10 cellular contexts compared by ENCODE assay signal in the genomic region with DNA sequence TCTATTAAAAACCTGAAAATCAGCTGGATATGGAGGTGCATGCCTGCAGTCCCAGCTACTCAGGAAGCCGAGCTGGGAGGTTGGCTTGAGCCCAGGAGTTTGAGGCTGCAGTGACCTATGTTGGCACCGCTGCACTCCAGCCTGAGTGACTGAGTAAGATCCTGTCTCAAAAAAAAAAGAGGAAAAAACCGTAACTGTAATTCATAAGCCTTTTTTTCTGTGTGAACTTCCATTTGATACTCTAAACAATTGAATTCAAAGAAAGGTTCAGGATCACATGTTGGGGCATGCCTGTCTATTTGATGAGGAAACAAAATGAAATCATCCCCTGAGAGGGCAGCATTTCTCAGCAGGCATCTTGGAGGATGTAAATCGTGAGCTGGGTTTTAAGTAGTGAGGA. TPM values are rescaled to one million over a fixed set of nuclear protein-coding genes. Genes with fewer than 3 reads are reported as not detected.
DNase-seq lines count a peak whose midpoint lies in the region; ATAC-seq, FAIRE-seq and TF ChIP-seq lines count a peak whose summit lies in the region.
"Had no signal": no experiment of that assay in that cellular context is flagged by ENCODE, and none has a peak within 500 bp of the region (broad histone marks: within the 10 kb centered on the region; RNA-seq: fewer than 3 reads in every experiment).

No MANE protein-coding gene starts in this region.

- peaks cover 29% of the 10 kb centered on the region for H3K36me3 Mint-ChIP-seq in HFFc6 (ENCODE audit: low read depth)

- H3K4me3 Mint-ChIP-seq in HFFc6, result peak overlapping the region; percentile 23
- H3K4me3 Mint-ChIP-seq: activated B cell treated with CpG ODN at 0.5 μM for 24 hours, neural crest cell had no signal

- peak overlapping the region; percentile 57 for H3K4me2 ChIP-seq in keratinocyte (ENCODE audit: control insufficient read depth, extremely low read depth, insufficient read depth, low read depth, low read length)

- 56 to 83% (median 67%) methylated on average over 4 of the region's 4 CpGs for WGBS in ovary, 3 donors

- intact Hi-C loops in A673 (cut with micrococcal nuclease; ENCODE audit: unreplicated experiment) (no loop called here), ovary (cut with DNase I) (no loop called here)

- H3K27ac ChIP-seq in A673 (ENCODE audit: low read depth, low read length, poor library complexity, severe bottlenecking), result no peak overlapping the region
- H3K27ac ChIP-seq in keratinocyte (ENCODE audit: control insufficient read depth, insufficient read depth, low read length), result peak overlapping the region; percentile 79
- no peak overlapping the region for H3K27ac ChIP-seq in ovary

- peaks cover 47% of the 10 kb centered on the region for H3K79me2 ChIP-seq in keratinocyte (ENCODE audit: control insufficient read depth, insufficient read depth, low read length)

- TF ChIP-seq CTCF in A673 (conservative IDR thresholded peaks at IDR 0.05; ENCODE audit: low read depth, low read length) (no peak), HFFc6 (IDR thresholded peaks at IDR 0.05) (no peak), astrocyte of the spinal cord (IDR thresholded peaks at IDR 0.05; ENCODE audit: low read depth, low read length) (no peak), keratinocyte (optimal IDR thresholded peaks at IDR 0.05 in 1 of 3, IDR thresholded peaks at IDR 0.05 in 1 of 3, conservative IDR thresholded peaks at IDR 0.05 in 1 of 3; ENCODE audit: extremely low read depth in 1 of 3, insufficient read depth in 2 of 3, low read length in 3 of 3) (peak in 1 of 3 experiments; percentile 14), ovary (IDR thresholded peaks at IDR 0.05) (no peak)

- peak; percentile 55 for DNase-seq in A673 (ENCODE audit: low spot score)
- DNase-seq in HFFc6, result peak; percentile 66
- peak; percentile 70 for DNase-seq in astrocyte of the spinal cord (ENCODE audit: low read depth, low spot score)
- no peak for DNase-seq in keratinocyte (ENCODE audit: low read depth, low spot score)
- DNase-seq in ovary, result no peak
- DNase-seq in H7, result no peak
- DNase-seq: activated B cell treated with CpG ODN at 0.5 μM for 24 hours had no signal

- POLR2A ChIA-PET in A673 (lab: Charles Lee; ENCODE audit: low non-redundant PET), result no interaction called here

- dilution Hi-C loops in keratinocyte (cut with MboI; ENCODE audit: extremely low pct_ligation_motif_present, low sequenced_read_pairs), result no loop called here

- in situ Hi-C loops in astrocyte of the spinal cord (cut with HindIII; ENCODE audit: low sequenced_read_pairs), result no loop called here

- no peak for TF ChIP-seq POLR2A in ovary (IDR thresholded peaks at IDR 0.05)

- H3K27me3 Mint-ChIP-seq in HFFc6 (ENCODE audit: insufficient read depth), result no peaks in the 10 kb centered on the region
- H3K27me3 Mint-ChIP-seq: activated B cell treated with CpG ODN at 0.5 μM for 24 hours had no signal

- CTCF ChIA-PET in A673 (lab: Charles Lee), result no interaction called here

- no peak for ATAC-seq in HG02870 (IDR thresholded peaks at IDR 0.05; ENCODE audit: unreplicated experiment)
- no peak for ATAC-seq in GM19452 (IDR thresholded peaks at IDR 0.05; ENCODE audit: unreplicated experiment)

- H3K36me3 ChIP-seq in A673 (ENCODE audit: insufficient read depth, low read length, poor library complexity, severe bottlenecking) (no peaks in the 10 kb centered on the region), keratinocyte (ENCODE audit: control insufficient read depth in 2 of 2, extremely low read depth in 1 of 2, insufficient read depth in 2 of 2, low read length in 2 of 2) (peaks cover 14 to 21% of the 10 kb centered on the region in 2 experiments), ovary (no peaks in the 10 kb centered on the region), H7 (replicated peaks; ENCODE audit: control insufficient read depth, insufficient read depth, low read length) (no peaks in the 10 kb centered on the region)

- H3K9me3 Mint-ChIP-seq in HFFc6, result no peaks in the 10 kb centered on the region
- H3K9me3 Mint-ChIP-seq: activated B cell treated with CpG ODN at 0.5 μM for 24 hours, neural crest cell had no signal

- H3K27ac Mint-ChIP-seq in HFFc6, result peak overlapping the region; percentile 81
- H3K27ac Mint-ChIP-seq: activated B cell treated with CpG ODN at 0.5 μM for 24 hours had no signal

- H3K9me1 ChIP-seq in keratinocyte (ENCODE audit: control insufficient read depth, extremely low read depth, insufficient read depth, low read length), result no peaks in the 10 kb centered on the region

- no TSS peak for BruUV-seq in A673 (replicated peaks; lab: Mats Ljungman, UMichigan)

- no peaks in the 10 kb centered on the region for H4K20me1 ChIP-seq in keratinocyte (ENCODE audit: control insufficient read depth, extremely low read depth, insufficient read depth, low read length)

- no peaks in the 10 kb centered on the region for H3K9me3 ChIP-seq in A673 (ENCODE audit: low read depth, low read length, poor library complexity, severe bottlenecking)
- no peaks in the 10 kb centered on the region for H3K9me3 ChIP-seq in keratinocyte (ENCODE audit: control insufficient read depth, low read depth, low read length)
- no peaks in the 10 kb centered on the region for H3K9me3 ChIP-seq in ovary

- no peak for TF ChIP-seq EP300 in ovary (IDR thresholded peaks at IDR 0.05)

- peak; percentile 90 for FAIRE-seq in keratinocyte (lab: Jason Lieb, UNC)

- peak overlapping the region; percentile 61 for H3K9ac ChIP-seq in keratinocyte (ENCODE audit: control insufficient read depth, extremely low read depth, insufficient read depth, low read length)

- peaks cover 59% of the 10 kb centered on the region for H3K4me1 Mint-ChIP-seq in HFFc6 (ENCODE audit: low read depth)
- H3K4me1 Mint-ChIP-seq: activated B cell treated with CpG ODN at 0.5 μM for 24 hours, neural crest cell had no signal

- H2AFZ ChIP-seq in keratinocyte (ENCODE audit: control insufficient read depth, low read length), result no peak overlapping the region

- H3K27me3 ChIP-seq in A673 (replicated peaks; ENCODE audit: insufficient read depth, low read depth, low read length, poor library complexity), result no peaks in the 10 kb centered on the region
- no peaks in the 10 kb centered on the region for H3K27me3 ChIP-seq in keratinocyte (ENCODE audit: control insufficient read depth, extremely low read depth, insufficient read depth, low read length)
- no peaks in the 10 kb centered on the region for H3K27me3 ChIP-seq in ovary
- no peaks in the 10 kb centered on the region for H3K27me3 ChIP-seq in H7 (ENCODE audit: control insufficient read depth, insufficient read depth, low read length)

- H3K4me3 ChIP-seq in A673 (ENCODE audit: low read depth, low read length, poor library complexity, severe bottlenecking) (no peak overlapping the region), astrocyte of the spinal cord (ENCODE audit: low read depth, low read length) (no peak overlapping the region), keratinocyte (ENCODE audit: control insufficient read depth in 2 of 3, extremely low read depth in 1 of 3, insufficient read depth in 2 of 3, low read depth in 1 of 3, low read length in 3 of 3) (no peak overlapping the region), ovary (no peak overlapping the region), H7 (ENCODE audit: insufficient read depth, low read depth, low read length) (no peak overlapping the region)

- peaks cover 5% of the 10 kb centered on the region for H3K4me1 ChIP-seq in A673 (ENCODE audit: insufficient read depth, low read length, poor library complexity, severe bottlenecking)
- peaks cover 80% of the 10 kb centered on the region for H3K4me1 ChIP-seq in keratinocyte (ENCODE audit: control insufficient read depth, extremely low read depth, insufficient read depth, low read length)
- no peaks in the 10 kb centered on the region for H3K4me1 ChIP-seq in ovary (ENCODE audit: insufficient read depth)

RNA-seq across cellular contexts. Expression of gene ITGA2, which starts 38.8 kb away (rescaled TPM):
- total RNA-seq in A673 (2021) (0.69 and 0.92 TPM in 2 replicates), ovary (1 to 10 TPM in 6 of 7 donors, under 1 TPM in 1; 0.36 to 2.9 (median 1.7) TPM)
- total RNA-seq in HFFc6 (2021; fragmentation: NEBNext Ultra II Directional; extraction: Animal tissue kit (Norgen Biotek cat#: 25700)), result 10 to 100 TPM; 42.9 to 76.6 (median 50.5) TPM
- polyA plus RNA-seq in keratinocyte (75.4 to 112 TPM (median 107 TPM) in 3 replicates), ovary (1 to 10 TPM in 1 of 2 donors, under 1 TPM in 1; 0.86 to 8.4 TPM)
- polyA plus RNA-seq in keratinocyte (2011; ENCODE audit: low read depth), result 8.1 TPM
- 14.3 and 31.7 TPM in 2 replicates for polyA plus RNA-seq in keratinocyte (2011; cell fraction: cytosol; rRNA removed)
- polyA plus RNA-seq in keratinocyte (2011; cell fraction: nucleus; rRNA removed), result 139 and 168 TPM in 2 replicates
- 21.1 and 96.1 TPM in 2 replicates for polyA plus RNA-seq in keratinocyte (2012; ENCODE audit: low replicate concordance)
- polyA minus RNA-seq in keratinocyte, result 143 to 270 TPM (median 175 TPM) in 3 replicates
- polyA minus RNA-seq in keratinocyte (2011; cell fraction: cytosol; rRNA and poly(A)+ RNA removed), result 71.6 TPM
- polyA minus RNA-seq in keratinocyte (2011; cell fraction: nucleus; rRNA and poly(A)+ RNA removed), result 267 and 529 TPM in 2 replicates
- 1.2 and 2.8 TPM in 2 replicates for total RNA-seq in H7 (2014; rRNA removed; shearing (Covaris generic))

Comparison
In these comparisons a context has a peak if more than half of its experiments do, and no peak if none do; other contexts are left out.
1. DNase-seq: peak in A673 (single experiment), HFFc6 (single experiment) and astrocyte of the spinal cord (single experiment); none in keratinocyte (single experiment), ovary (0 of 5) and H7 (single experiment).
2. RNA of gene ITGA2, which starts 38.8 kb away (total RNA-seq): 42.9 to 76.6 TPM in HFFc6; 0.36 to 2.9 TPM in ovary, 1.2 to 2.8 TPM in H7 and 0.69 to 0.92 TPM in A673; every median in the first group is over 10 times any median in the second.